Comparison of ENCODE assay signal across 1 cellular context in genomic region chr16:30984669-30985400, GRCh38.
TF ChIP-seq lines count a peak whose summit lies in the region.

HSD3B7 (plus strand) TSS chr16:30985207; CDS start chr16:30985659, 452 bp downstream.

TF ChIP-seq in HepG2, 621 proteins besides CTCF, POLR2A, EP300 and RAD21 (continued from another document and continues in another):
- peak; percentile 45 for TF ChIP-seq ZNF407 (CRISPR knock-in tag; IDR thresholded peaks at IDR 0.05; ENCODE audit: not compliant biosample characterization)
- TF ChIP-seq NR3C1 (CRISPR knock-in tag; IDR thresholded peaks at IDR 0.05), result no peak
- peak; percentile 48; the same call in 1 of the 2 replicates for TF ChIP-seq AKAP8 (CRISPR knock-in tag; IDR thresholded peaks at IDR 0.05)
- no peak for TF ChIP-seq ZFP36 (IDR thresholded peaks at IDR 0.05; ENCODE audit: borderline replicate concordance, low read depth, low read length, partially characterized antibody)
- no peak for TF ChIP-seq ZSCAN22 (CRISPR knock-in tag; IDR thresholded peaks at IDR 0.05)
- TF ChIP-seq ARNT (IDR thresholded peaks at IDR 0.05), result no peak
- TF ChIP-seq REPIN1 (CRISPR knock-in tag; IDR thresholded peaks at IDR 0.05; ENCODE audit: borderline replicate concordance, low read depth), result no peak
- TF ChIP-seq, protein P1, sequence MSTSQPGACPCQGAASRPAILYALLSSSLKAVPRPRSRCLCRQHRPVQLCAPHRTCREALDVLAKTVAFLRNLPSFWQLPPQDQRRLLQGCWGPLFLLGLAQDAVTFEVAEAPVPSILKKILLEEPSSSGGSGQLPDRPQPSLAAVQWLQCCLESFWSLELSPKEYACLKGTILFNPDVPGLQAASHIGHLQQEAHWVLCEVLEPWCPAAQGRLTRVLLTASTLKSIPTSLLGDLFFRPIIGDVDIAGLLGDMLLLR (CRISPR knock-in tag; IDR thresholded peaks at IDR 0.05), result peak; percentile 80; the same call in 1 of the 2 replicates
- TF ChIP-seq ZNF576 (CRISPR knock-in tag; IDR thresholded peaks at IDR 0.05), result peak; percentile 97
- 0 out of 2 replicates have a peak, but pooled peaks have one; percentile 16 for TF ChIP-seq ZNF749 (CRISPR knock-in tag; IDR thresholded peaks at IDR 0.05; ENCODE audit: borderline replicate concordance)
- TF ChIP-seq SETDB1 (CRISPR knock-in tag; IDR thresholded peaks at IDR 0.05; ENCODE audit: borderline replicate concordance), result no peak
- peak; percentile 96 for TF ChIP-seq AGO2 (optimal IDR thresholded peaks at IDR 0.05; ENCODE audit: low read depth, low read length)
- TF ChIP-seq SYNCRIP (IDR thresholded peaks at IDR 0.05; ENCODE audit: insufficient read depth, low read depth, low read length), result no peak
- TF ChIP-seq ZNF629 (CRISPR knock-in tag; conservative IDR thresholded peaks at IDR 0.05), result no peak
- no peak for TF ChIP-seq ZSCAN29 (CRISPR knock-in tag; conservative IDR thresholded peaks at IDR 0.05)
- TF ChIP-seq NCOA2 (CRISPR knock-in tag; IDR thresholded peaks at IDR 0.05), result peak; percentile 51; the same call in 1 of the 2 replicates
- TF ChIP-seq ZNF879 (CRISPR knock-in tag; IDR thresholded peaks at IDR 0.05), result no peak
- no peak for TF ChIP-seq ONECUT2 (CRISPR knock-in tag; IDR thresholded peaks at IDR 0.05)
- peak; percentile 32; the same call in 1 of the 2 replicates for TF ChIP-seq FOSL2 (CRISPR knock-in tag; IDR thresholded peaks at IDR 0.05)
- TF ChIP-seq HNF4G (IDR thresholded peaks at IDR 0.05; ENCODE audit: borderline replicate concordance, low read depth, low read length), result peak; percentile 19; the same call in 1 of the 2 replicates
- TF ChIP-seq HNF4G (CRISPR knock-in tag; IDR thresholded peaks at IDR 0.05; ENCODE audit: borderline replicate concordance, low read depth), result no peak
- no peak for TF ChIP-seq ZNF282 (IDR thresholded peaks at IDR 0.05; ENCODE audit: partially characterized antibody)
- no peak for TF ChIP-seq ELK4 (CRISPR knock-in tag; IDR thresholded peaks at IDR 0.05; ENCODE audit: borderline replicate concordance)
- no peak for TF ChIP-seq ZNF781 (CRISPR knock-in tag; IDR thresholded peaks at IDR 0.05; ENCODE audit: borderline replicate concordance, not compliant biosample characterization)
- TF ChIP-seq, protein P2, sequence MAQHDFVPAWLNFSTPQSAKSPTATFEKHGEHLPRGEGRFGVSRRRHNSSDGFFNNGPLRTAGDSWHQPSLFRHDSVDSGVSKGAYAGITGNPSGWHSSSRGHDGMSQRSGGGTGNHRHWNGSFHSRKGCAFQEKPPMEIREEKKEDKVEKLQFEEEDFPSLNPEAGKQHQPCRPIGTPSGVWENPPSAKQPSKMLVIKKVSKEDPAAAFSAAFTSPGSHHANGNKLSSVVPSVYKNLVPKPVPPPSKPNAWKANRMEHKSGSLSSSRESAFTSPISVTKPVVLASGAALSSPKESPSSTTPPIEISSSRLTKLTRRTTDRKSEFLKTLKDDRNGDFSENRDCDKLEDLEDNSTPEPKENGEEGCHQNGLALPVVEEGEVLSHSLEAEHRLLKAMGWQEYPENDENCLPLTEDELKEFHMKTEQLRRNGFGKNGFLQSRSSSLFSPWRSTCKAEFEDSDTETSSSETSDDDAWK (CRISPR knock-in tag; IDR thresholded peaks at IDR 0.05), result no peak
- no peak for TF ChIP-seq ZNF234 (CRISPR knock-in tag; conservative IDR thresholded peaks at IDR 0.05)
- TF ChIP-seq, protein P3, sequence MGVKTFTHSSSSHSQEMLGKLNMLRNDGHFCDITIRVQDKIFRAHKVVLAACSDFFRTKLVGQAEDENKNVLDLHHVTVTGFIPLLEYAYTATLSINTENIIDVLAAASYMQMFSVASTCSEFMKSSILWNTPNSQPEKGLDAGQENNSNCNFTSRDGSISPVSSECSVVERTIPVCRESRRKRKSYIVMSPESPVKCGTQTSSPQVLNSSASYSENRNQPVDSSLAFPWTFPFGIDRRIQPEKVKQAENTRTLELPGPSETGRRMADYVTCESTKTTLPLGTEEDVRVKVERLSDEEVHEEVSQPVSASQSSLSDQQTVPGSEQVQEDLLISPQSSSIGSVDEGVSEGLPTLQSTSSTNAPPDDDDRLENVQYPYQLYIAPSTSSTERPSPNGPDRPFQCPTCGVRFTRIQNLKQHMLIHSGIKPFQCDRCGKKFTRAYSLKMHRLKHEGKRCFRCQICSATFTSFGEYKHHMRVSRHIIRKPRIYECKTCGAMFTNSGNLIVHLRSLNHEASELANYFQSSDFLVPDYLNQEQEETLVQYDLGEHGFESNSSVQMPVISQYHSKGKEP (CRISPR knock-in tag; IDR thresholded peaks at IDR 0.05), result peak; percentile 80; the same call in 1 of the 2 replicates
- no peak for TF ChIP-seq SMARCC2 (IDR thresholded peaks at IDR 0.05)
- TF ChIP-seq MATR3 (CRISPR knock-in tag; IDR thresholded peaks at IDR 0.05), result no peak
- TF ChIP-seq ZSCAN9 (CRISPR knock-in tag; IDR thresholded peaks at IDR 0.05; ENCODE audit: borderline replicate concordance), result no peak; the same call in 1 of the 2 replicates
- TF ChIP-seq, protein P4, sequence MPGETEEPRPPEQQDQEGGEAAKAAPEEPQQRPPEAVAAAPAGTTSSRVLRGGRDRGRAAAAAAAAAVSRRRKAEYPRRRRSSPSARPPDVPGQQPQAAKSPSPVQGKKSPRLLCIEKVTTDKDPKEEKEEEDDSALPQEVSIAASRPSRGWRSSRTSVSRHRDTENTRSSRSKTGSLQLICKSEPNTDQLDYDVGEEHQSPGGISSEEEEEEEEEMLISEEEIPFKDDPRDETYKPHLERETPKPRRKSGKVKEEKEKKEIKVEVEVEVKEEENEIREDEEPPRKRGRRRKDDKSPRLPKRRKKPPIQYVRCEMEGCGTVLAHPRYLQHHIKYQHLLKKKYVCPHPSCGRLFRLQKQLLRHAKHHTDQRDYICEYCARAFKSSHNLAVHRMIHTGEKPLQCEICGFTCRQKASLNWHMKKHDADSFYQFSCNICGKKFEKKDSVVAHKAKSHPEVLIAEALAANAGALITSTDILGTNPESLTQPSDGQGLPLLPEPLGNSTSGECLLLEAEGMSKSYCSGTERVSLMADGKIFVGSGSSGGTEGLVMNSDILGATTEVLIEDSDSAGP (CRISPR knock-in tag; IDR thresholded peaks at IDR 0.05; ENCODE audit: borderline replicate concordance), result no peak
- TF ChIP-seq ZSCAN12 (CRISPR knock-in tag; IDR thresholded peaks at IDR 0.05), result no peak
- no peak for TF ChIP-seq HDAC6 (IDR thresholded peaks at IDR 0.05; ENCODE audit: low read depth, low read length)
- TF ChIP-seq GLI4 (CRISPR knock-in tag; IDR thresholded peaks at IDR 0.05; ENCODE audit: borderline replicate concordance), result no peak
- TF ChIP-seq, protein P5, sequence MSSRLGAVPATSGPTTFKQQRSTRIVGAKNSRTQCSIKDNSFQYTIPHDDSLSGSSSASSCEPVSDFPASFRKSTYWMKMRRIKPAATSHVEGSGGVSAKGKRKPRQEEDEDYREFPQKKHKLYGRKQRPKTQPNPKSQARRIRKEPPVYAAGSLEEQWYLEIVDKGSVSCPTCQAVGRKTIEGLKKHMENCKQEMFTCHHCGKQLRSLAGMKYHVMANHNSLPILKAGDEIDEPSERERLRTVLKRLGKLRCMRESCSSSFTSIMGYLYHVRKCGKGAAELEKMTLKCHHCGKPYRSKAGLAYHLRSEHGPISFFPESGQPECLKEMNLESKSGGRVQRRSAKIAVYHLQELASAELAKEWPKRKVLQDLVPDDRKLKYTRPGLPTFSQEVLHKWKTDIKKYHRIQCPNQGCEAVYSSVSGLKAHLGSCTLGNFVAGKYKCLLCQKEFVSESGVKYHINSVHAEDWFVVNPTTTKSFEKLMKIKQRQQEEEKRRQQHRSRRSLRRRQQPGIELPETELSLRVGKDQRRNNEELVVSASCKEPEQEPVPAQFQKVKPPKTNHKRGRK (CRISPR knock-in tag; IDR thresholded peaks at IDR 0.05), result no peak
- TF ChIP-seq ZNF430 (CRISPR knock-in tag; IDR thresholded peaks at IDR 0.05), result no peak
- TF ChIP-seq, protein P6, sequence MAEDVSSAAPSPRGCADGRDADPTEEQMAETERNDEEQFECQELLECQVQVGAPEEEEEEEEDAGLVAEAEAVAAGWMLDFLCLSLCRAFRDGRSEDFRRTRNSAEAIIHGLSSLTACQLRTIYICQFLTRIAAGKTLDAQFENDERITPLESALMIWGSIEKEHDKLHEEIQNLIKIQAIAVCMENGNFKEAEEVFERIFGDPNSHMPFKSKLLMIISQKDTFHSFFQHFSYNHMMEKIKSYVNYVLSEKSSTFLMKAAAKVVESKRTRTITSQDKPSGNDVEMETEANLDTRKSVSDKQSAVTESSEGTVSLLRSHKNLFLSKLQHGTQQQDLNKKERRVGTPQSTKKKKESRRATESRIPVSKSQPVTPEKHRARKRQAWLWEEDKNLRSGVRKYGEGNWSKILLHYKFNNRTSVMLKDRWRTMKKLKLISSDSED (CRISPR knock-in tag; IDR thresholded peaks at IDR 0.05), result no peak
- TF ChIP-seq, protein P7, sequence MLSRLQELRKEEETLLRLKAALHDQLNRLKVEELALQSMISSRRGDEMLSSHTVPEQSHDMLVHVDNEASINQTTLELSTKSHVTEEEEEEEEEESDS (CRISPR knock-in tag; IDR thresholded peaks at IDR 0.05; ENCODE audit: borderline replicate concordance), result no peak
- TF ChIP-seq NFE2L2 (IDR thresholded peaks at IDR 0.05; ENCODE audit: low read length), result no peak
- no peak for TF ChIP-seq ZNF121 (CRISPR knock-in tag; IDR thresholded peaks at IDR 0.05)
- TF ChIP-seq EHMT2 (IDR thresholded peaks at IDR 0.05; ENCODE audit: borderline replicate concordance, low read depth, low read length), result no peak
